Comparison of ENCODE assay signal across 19 cellular contexts in genomic region chr10:13873201-13873600, GRCh38.
DNase-seq lines count a peak whose midpoint lies in the region; ATAC-seq and TF ChIP-seq lines count a peak whose summit lies in the region.
"Had no signal": no experiment of that assay in that cellular context is flagged by ENCODE, and none has a peak within 500 bp of the region (broad histone marks: within the 10 kb centered on the region; RNA-seq: fewer than 3 reads in every experiment).

No MANE protein-coding gene starts in this region.

- H3K4me3 ChIP-seq in left ventricle myocardium inferior (no peak overlapping the region), OCI-LY1 (ENCODE audit: low read depth, low read length, poor library complexity, severe bottlenecking) (no peak overlapping the region), lower lobe of right lung (no peak overlapping the region), transverse colon (no peak overlapping the region)
- H3K4me3 ChIP-seq: cardiac muscle cell, vagina had no signal

- no peak for ATAC-seq in left cardiac atrium
- no peak for ATAC-seq in lower lobe of right lung
- ATAC-seq in GM21381 (IDR thresholded peaks at IDR 0.05; ENCODE audit: unreplicated experiment) = no peak
- ATAC-seq in GM21717 (IDR thresholded peaks at IDR 0.05; ENCODE audit: unreplicated experiment) = no peak
- ATAC-seq: activated naive CD8-positive, alpha-beta T cell treated with anti-CD3 and anti-CD28 coated beads, Interleukin-2, amount 50 U/mL, for 24 hours; esophagus mucosa; left ventricle myocardium superior had no signal

- H3K27ac ChIP-seq in left ventricle myocardium inferior (replicated peaks) (peak overlapping the region; percentile 50), OCI-LY1 (ENCODE audit: low read depth, low read length, poor library complexity, severe bottlenecking) (no peak overlapping the region), lower lobe of right lung (peak overlapping the region; percentile 58), transverse colon (peak overlapping the region in 3 of 4 donors; percentile 33 to 43 (median 34))
- H3K27ac ChIP-seq: cardiac muscle cell, vagina, VCaP had no signal

- H3F3A ChIP-seq in OCI-LY1 (ENCODE audit: insufficient read depth, low read length) = no peaks in the 10 kb centered on the region

- no peak for TF ChIP-seq EP300 in transverse colon (IDR thresholded peaks at IDR 0.05; ENCODE audit: low read depth)

- intact Hi-C loops in left ventricle myocardium inferior (cut with micrococcal nuclease) = no loop called here
- intact Hi-C loops in left cardiac atrium (cut with DNase I) = loop anchor here in 1 of 2 donors (5.0 kb wide), 1 partner anchor 36 kb away; no protein-coding TSS in a partner anchor
- intact Hi-C loops in lower lobe of right lung (cut with DNase I) = no loop called here
- intact Hi-C loops in transverse colon (cut with DNase I; ENCODE audit: low total_unique reads) = no loop called here

- H3K4me1 ChIP-seq in left ventricle myocardium inferior = peaks cover 59% of the 10 kb centered on the region
- no peaks in the 10 kb centered on the region for H3K4me1 ChIP-seq in OCI-LY1 (ENCODE audit: insufficient read depth, low read length, severe bottlenecking)
- peaks cover 23% of the 10 kb centered on the region for H3K4me1 ChIP-seq in lower lobe of right lung
- peaks cover 0 to 8% (median 1%) of the 10 kb centered on the region in 4 donors for H3K4me1 ChIP-seq in transverse colon

- no peak for TF ChIP-seq POLR2A in transverse colon (IDR thresholded peaks at IDR 0.05)

- H3K9me3 ChIP-seq in left ventricle myocardium inferior (replicated peaks) (no peaks in the 10 kb centered on the region), OCI-LY1 (ENCODE audit: low read length) (no peaks in the 10 kb centered on the region), lower lobe of right lung (no peaks in the 10 kb centered on the region), transverse colon (no peaks in the 10 kb centered on the region)
- H3K9me3 ChIP-seq: vagina had no signal

- no peaks in the 10 kb centered on the region for H4K20me1 ChIP-seq in OCI-LY1 (ENCODE audit: insufficient read depth, low read length)

- no peak overlapping the region for H2AFZ ChIP-seq in OCI-LY1 (ENCODE audit: low read length)

- in situ Hi-C loops in transverse colon (cut with MboI; ENCODE audit: low pct_ligation_motif_present in 1 of 4, low pct_unique_long_range_greater_than_20kb in 1 of 4, low sequenced_read_pairs in 3 of 4) = no loop called here

- H3K9me2 ChIP-seq in OCI-LY1 (ENCODE audit: low read depth, low read length) = no peaks in the 10 kb centered on the region

- H3K36me3 ChIP-seq in left ventricle myocardium inferior (no peaks in the 10 kb centered on the region), OCI-LY1 (ENCODE audit: insufficient read depth, low read length) (no peaks in the 10 kb centered on the region), lower lobe of right lung (no peaks in the 10 kb centered on the region), transverse colon (no peaks in the 10 kb centered on the region)
- H3K36me3 ChIP-seq: cardiac muscle cell, vagina had no signal

- H3K27me3 ChIP-seq in left ventricle myocardium inferior (ENCODE audit: low read depth) (no peaks in the 10 kb centered on the region), OCI-LY1 (ENCODE audit: insufficient read depth, low read length) (no peaks in the 10 kb centered on the region), lower lobe of right lung (ENCODE audit: low read depth) (no peaks in the 10 kb centered on the region), transverse colon (no peaks in the 10 kb centered on the region)
- H3K27me3 ChIP-seq: cardiac muscle cell, vagina had no signal

- no peaks in the 10 kb centered on the region for H3K79me2 ChIP-seq in OCI-LY1 (ENCODE audit: insufficient read depth, low read length)

- WGBS in transverse colon (ENCODE audit: low coverage in 1 of 2), 2 donors = 55 to 60% methylated on average over 6 of the region's 6 CpGs

- H3K4me2 ChIP-seq in OCI-LY1 (ENCODE audit: low read length) = peak overlapping the region; percentile 23; the same call in 1 of the 2 replicates

- no peak overlapping the region for H3K9ac ChIP-seq in OCI-LY1 (ENCODE audit: low read length)

- no peak for DNase-seq in left ventricle myocardium inferior
- no peak for DNase-seq in left cardiac atrium
- DNase-seq in lower lobe of right lung = no peak
- DNase-seq in transverse colon = no peak
- no peak for DNase-seq in NCI-H526 treated with DMSO at 0.1 percent for 48 hours (lab: John Stamatoyannopoulos, UW)
- DNase-seq: activated naive CD8-positive, alpha-beta T cell treated with anti-CD3 and anti-CD28 coated beads, Interleukin-2, amount 50 U/mL, for 24 hours; CD4-positive, alpha-beta T cell; DMS79 treated with DMSO at 0.1 percent for 48 hours; left ventricle myocardium superior; NCI-H2029; NCI-H510A treated with DMSO at 0.1 percent for 48 hours; SW 1271 had no signal

- no peak for TF ChIP-seq CTCF in left ventricle myocardium inferior (IDR thresholded peaks at IDR 0.05; ENCODE audit: borderline replicate concordance)
- TF ChIP-seq CTCF in OCI-LY1 (IDR thresholded peaks at IDR 0.05; ENCODE audit: low read length) = no peak
- TF ChIP-seq CTCF in lower lobe of right lung (IDR thresholded peaks at IDR 0.05) = no peak
- TF ChIP-seq CTCF in transverse colon (IDR thresholded peaks at IDR 0.05) = no peak
